ENCODE assay signal across 15 cellular contexts in genomic region chr6:95636552-95637376, GRCh38. TPM values are rescaled to one million over a fixed set of nuclear protein-coding genes. Genes with fewer than 3 reads are reported as not detected.
A peak's percentile ranks its signal among the peaks of the same experiment; 100 is the strongest.
DNase-seq lines count a peak whose midpoint lies in the region; ATAC-seq, FAIRE-seq and TF ChIP-seq lines count a peak whose summit lies in the region.
"Had no signal": no experiment of that assay in that cellular context is flagged by ENCODE, and none has a peak within 500 bp of the region (broad histone marks: within the 10 kb centered on the region; RNA-seq: fewer than 3 reads in every experiment).

No MANE protein-coding gene starts in this region.

- no peaks in the 10 kb centered on the region for H3K9me3 ChIP-seq in BE2C
- H3K9me3 ChIP-seq in GM12878 (replicated peaks; ENCODE audit: control insufficient read depth, insufficient read depth, low read length) = no peaks in the 10 kb centered on the region
- H3K9me3 ChIP-seq in HepG2 (ENCODE audit: low read length) = no peaks in the 10 kb centered on the region

- no peak for FAIRE-seq in GM12878 (lab: Jason Lieb, UNC)
- no peak for FAIRE-seq in HepG2 (lab: Jason Lieb, UNC)

- no peak for TF ChIP-seq EP300 in GM12878 (IDR thresholded peaks at IDR 0.05; ENCODE audit: borderline replicate concordance in 1 of 2, control insufficient read depth in 1 of 2, low read depth in 2 of 2, low read length in 2 of 2)
- TF ChIP-seq EP300 in HepG2 (IDR thresholded peaks at IDR 0.05; ENCODE audit: low read depth in 2 of 2, low read length in 2 of 2) = no peak
- TF ChIP-seq EP300 in HepG2 (CRISPR knock-in tag; IDR thresholded peaks at IDR 0.05; ENCODE audit: borderline replicate concordance) = no peak

- in situ Hi-C loops in GM12878 (cut with MboI) = no loop called here
- in situ Hi-C loops in HepG2 (cut with HindIII; ENCODE audit: extremely low pct_ligation_motif_present, low pct_unique_long_range_greater_than_20kb) = no loop called here

- H2AFZ ChIP-seq in GM12878 (ENCODE audit: control insufficient read depth, low read depth, low read length) = no peak overlapping the region
- H2AFZ ChIP-seq in HepG2 (ENCODE audit: low read length) = no peak overlapping the region

- TF ChIP-seq RAD21 in GM12878 (IDR thresholded peaks at IDR 0.05; ENCODE audit: insufficient read depth, low read depth, low read length) (no peak), HepG2 (CRISPR knock-in tag; IDR thresholded peaks at IDR 0.05) (no peak)

- H3K79me2 ChIP-seq in GM12878 (ENCODE audit: control insufficient read depth, insufficient read depth, low read length) (no peaks in the 10 kb centered on the region), HepG2 (ENCODE audit: insufficient read depth, low read length) (no peaks in the 10 kb centered on the region)

- ATAC-seq in GM12878 (peak; percentile 31), HepG2 (peak; percentile 77), GM18519 (IDR thresholded peaks at IDR 0.05; ENCODE audit: low FRiP score, unreplicated experiment) (no peak)
- peak; percentile 23 for ATAC-seq in stimulated activated naive CD8-positive, alpha-beta T cell treated with anti-CD3 and anti-CD28 coated beads, Interleukin-15, Interleukin-2, amounts not matched to agents 100 U/mL and 50 U/mL, for 24 hours
- ATAC-seq: HCT116 had no signal

- H4K20me1 ChIP-seq in GM12878 (ENCODE audit: control insufficient read depth, insufficient read depth) (no peaks in the 10 kb centered on the region), HepG2 (ENCODE audit: insufficient read depth, low read length) (no peaks in the 10 kb centered on the region)

- CTCF ChIA-PET in GM12878 (lab: Yijun Ruan, JAX) = no interaction called here
- CTCF ChIA-PET in HepG2 (lab: Yijun Ruan, JAX; ENCODE audit: low intra/inter-chr PET ratio, low total read pairs) = no interaction called here
- CTCF ChIA-PET in RWPE1 (lab: Yijun Ruan, JAX) = interaction anchor here (0.5 to 1.2 kb wide), 2 partner anchors 13 to 341 kb away, joined by 3 read pairs; no protein-coding TSS in a partner anchor

- intact Hi-C loops in GM12878 (cut with micrococcal nuclease; ENCODE audit: unreplicated experiment) = no loop called here
- intact Hi-C loops in HepG2 (cut with micrococcal nuclease; ENCODE audit: unreplicated experiment) = no loop called here

- H3K27ac ChIP-seq in GM12878 (ENCODE audit: control insufficient read depth, insufficient read depth) (no peak overlapping the region), HepG2 (ENCODE audit: extremely low read length, insufficient read depth, low read length) (no peak overlapping the region), RWPE1 (no peak overlapping the region)

- SMC1A ChIA-PET in GM12878 (lab: Charles Lee; ENCODE audit: uncharacterized antibody, unreplicated experiment) = no interaction called here

- RAD21 ChIA-PET in GM12878 (lab: Charles Lee; ENCODE audit: unreplicated experiment) = no interaction called here

- peak; percentile 19 for DNase-seq in BE2C
- no peak for DNase-seq in GM12878 (ENCODE audit: low read depth, low spot score)
- DNase-seq in HepG2 (ENCODE audit: low spot score) = no peak
- DNase-seq in stimulated activated naive CD8-positive, alpha-beta T cell treated with anti-CD3 and anti-CD28 coated beads, Interleukin-15, Interleukin-2, amounts not matched to agents 100 U/mL and 50 U/mL, for 24 hours = no peak
- DNase-seq in RWPE1 (ENCODE audit: low spot score) = no peak
- no peak for DNase-seq in GF-D8 (lab: John Stamatoyannopoulos, UW)
- DNase-seq: AML-193, COR-L47, Kasumi-1, NCI-H1105 treated with DMSO at 0.1 percent for 48 hours, NCI-H1930, NCI-H2171 treated with DMSO at 0.1 percent for 48 hours, NCI-H82 had no signal

- H3K9ac ChIP-seq in GM12878 (ENCODE audit: control insufficient read depth, insufficient read depth, low read length) (no peak overlapping the region), HepG2 (ENCODE audit: insufficient read depth, low read depth, low read length) (no peak overlapping the region)

- WGBS in GM12878 (ENCODE audit: insufficient coverage, insufficient replicate concordance, low lambda C conversion rate, missing lambda C conversion rate) = 44% methylated on average over 22 of the region's 22 CpGs
- 52% methylated on average over 10 of the region's 22 CpGs for WGBS in HepG2 (ENCODE audit: low lambda C conversion rate)

- H3K27me3 ChIP-seq in BE2C (peaks cover 4% of the 10 kb centered on the region; the same call in 1 of the 2 replicates), GM12878 (replicated peaks in 1 of 2; ENCODE audit: control insufficient read depth in 2 of 2, insufficient read depth in 2 of 2, low read length in 1 of 2) (no peaks in the 10 kb centered on the region), HepG2 (ENCODE audit: control insufficient read depth in 1 of 2, insufficient read depth in 2 of 2, low read length in 2 of 2) (no peaks in the 10 kb centered on the region)

- no peak for TF ChIP-seq POLR2A in GM12878 (IDR thresholded peaks at IDR 0.05; ENCODE audit: low read depth, low read length)
- TF ChIP-seq POLR2A in HepG2 (IDR thresholded peaks at IDR 0.05; ENCODE audit: insufficient read depth in 1 of 2, low read depth in 2 of 2, low read length in 2 of 2) = no peak

- H3K4me2 ChIP-seq in GM12878 (ENCODE audit: control insufficient read depth, insufficient read depth) (no peak overlapping the region), HepG2 (ENCODE audit: low read depth, low read length) (peak overlapping the region; percentile 11; the same call in 1 of the 2 replicates)

- no TSS peak for BruUV-seq in GM12878 (replicated peaks; lab: Mats Ljungman, UMichigan)
- no TSS peak for BruUV-seq in HepG2 (replicated peaks; lab: Mats Ljungman, UMichigan)

- no peak overlapping the region for H3K4me3 ChIP-seq in BE2C (ENCODE audit: low read depth, low read length)
- no peak overlapping the region for H3K4me3 ChIP-seq in GM12878
- H3K4me3 ChIP-seq in HepG2 (replicated peaks in 1 of 3; ENCODE audit: insufficient read depth in 1 of 3, low read depth in 2 of 3, low read length in 3 of 3) = no peak overlapping the region

- H3K4me1 ChIP-seq in BE2C = no peaks in the 10 kb centered on the region
- no peaks in the 10 kb centered on the region for H3K4me1 ChIP-seq in GM12878 (ENCODE audit: control insufficient read depth, insufficient read depth, low read length)
- no peaks in the 10 kb centered on the region for H3K4me1 ChIP-seq in HepG2 (ENCODE audit: insufficient read depth, low read length)

- POLR2A ChIA-PET in GM12878 (lab: Charles Lee) = no interaction called here
- POLR2A ChIA-PET in HepG2 (lab: Yijun Ruan, JAX) = no interaction called here
- POLR2A ChIA-PET in RWPE1 (lab: Yijun Ruan, JAX; ENCODE audit: low non-redundant PET) = no interaction called here

- H3K36me3 ChIP-seq in BE2C (no peaks in the 10 kb centered on the region), GM12878 (ENCODE audit: control insufficient read depth in 2 of 2, insufficient read depth in 2 of 2, low read length in 1 of 2) (no peaks in the 10 kb centered on the region), HepG2 (replicated peaks in 1 of 2; ENCODE audit: control insufficient read depth in 1 of 2, insufficient read depth in 2 of 2, low read length in 2 of 2) (no peaks in the 10 kb centered on the region)

- TF ChIP-seq CTCF in BE2C (IDR thresholded peaks at IDR 0.05; ENCODE audit: low read depth, low read length) = no peak
- TF ChIP-seq CTCF in GM12878 (IDR thresholded peaks at IDR 0.05 in 2 of 3, conservative IDR thresholded peaks at IDR 0.05 in 1 of 3; ENCODE audit: control insufficient read depth in 2 of 3, extremely low read depth in 1 of 3, insufficient read depth in 1 of 3, low read depth in 3 of 3, low read length in 3 of 3) = no peak
- TF ChIP-seq CTCF in HepG2 (CRISPR knock-in tag; IDR thresholded peaks at IDR 0.05) = no peak
- TF ChIP-seq CTCF in RWPE1 (conservative IDR thresholded peaks at IDR 0.05; ENCODE audit: low read depth) = no peak

RNA-seq across cellular contexts. Expression of gene MANEA, which starts 59.4 kb away (rescaled TPM):
- 4.9 TPM for polyA plus RNA-seq in BE2C (2012; ENCODE audit: insufficient read depth, insufficient read length, low read depth)
- 31.8 and 36.2 TPM in 2 replicates for total RNA-seq in GM12878 (2013; cell fraction: nucleolus; rRNA removed)
- total RNA-seq in GM12878 (2014; rRNA removed) = 9.4 and 13.0 TPM in 2 replicates
- total RNA-seq in GM12878 (2014; rRNA removed; fragmentation: Illumina TruSeq; extraction: Trizol) = 13.3 and 14.9 TPM in 2 replicates
- total RNA-seq in GM12878 (2021) = 11.8 and 13.3 TPM in 2 replicates
- polyA plus RNA-seq in GM12878 (2011; ENCODE audit: low read depth) = 2.8 TPM
- 16.4 and 25.8 TPM in 2 replicates for polyA plus RNA-seq in GM12878 (2011; rRNA removed)
- polyA plus RNA-seq in GM12878 (2011; cell fraction: cytosol; rRNA removed) = 4.2 and 4.7 TPM in 2 replicates
- 5.8 and 7.3 TPM in 2 replicates for polyA plus RNA-seq in GM12878 (2011; cell fraction: nucleus; rRNA removed)
- 5.5 and 9.5 TPM in 2 replicates for polyA plus RNA-seq in GM12878 (2012)
- polyA plus RNA-seq in GM12878 (2014; fragmentation: Illumina TruSeq; extraction: Trizol) = 11.6 and 14.2 TPM in 2 replicates
- polyA plus RNA-seq in GM12878 (2014; fragmentation: Nextera tagmentation; extraction: Ambion mirVana) = 1 to 10 TPM; 5.8 to 6.4 TPM
- 5.6 and 6.9 TPM in 2 replicates for polyA plus RNA-seq in GM12878 (2014; rRNA removed)
- 10 to 100 TPM; 17.8 to 19.5 TPM for polyA plus RNA-seq in GM12878 (2016; fragmentation: Nextera tagmentation; extraction: Ambion mirVana)
- 6.7 and 12.0 TPM in 2 replicates for polyA minus RNA-seq in GM12878 (2011; rRNA and poly(A)+ RNA removed)
- polyA minus RNA-seq in GM12878 (2011; cell fraction: cytosol; rRNA and poly(A)+ RNA removed) = 3.6 TPM in 2 replicates
- polyA minus RNA-seq in GM12878 (2011; cell fraction: nucleus; rRNA and poly(A)+ RNA removed) = 5.8 and 9.7 TPM in 2 replicates
- total RNA-seq in HepG2 (2016; rRNA removed; fragmentation: Illumina TruSeq; extraction: Trizol) = 7.6 and 10.9 TPM in 2 replicates
- total RNA-seq in HepG2 (2016; cell fraction: cytosol; rRNA removed; fragmentation: Illumina TruSeq; extraction: Trizol; ENCODE audit: low read depth) = 0.79 and 1.2 TPM in 2 replicates
- total RNA-seq in HepG2 (2016; cell fraction: insoluble cytoplasmic fraction; rRNA removed; fragmentation: Illumina TruSeq; extraction: Trizol) = 8.5 and 11.1 TPM in 2 replicates
- 2.2 and 2.7 TPM in 2 replicates for total RNA-seq in HepG2 (2016; cell fraction: membrane; rRNA removed; fragmentation: Illumina TruSeq; extraction: Trizol)
- 14.0 and 15.6 TPM in 2 replicates for total RNA-seq in HepG2 (2016; cell fraction: nucleus; rRNA removed; fragmentation: Illumina TruSeq; extraction: Trizol)
- polyA plus RNA-seq in HepG2 (2011; rRNA removed) = 6.8 and 10.0 TPM in 2 replicates
- polyA plus RNA-seq in HepG2 (2011; cell fraction: cytosol; rRNA removed) = 2.6 and 5.5 TPM in 2 replicates
- polyA plus RNA-seq in HepG2 (2011; cell fraction: nucleus; rRNA removed) = 2.2 and 3.1 TPM in 2 replicates
- polyA plus RNA-seq in HepG2 (2012) = 7.8 and 8.4 TPM in 2 replicates
- polyA plus RNA-seq in HepG2 (2016; cell fraction: cytosol; fragmentation: Illumina TruSeq; extraction: Trizol; ENCODE audit: low read depth) = 0.42 and 0.72 TPM in 2 replicates
- polyA plus RNA-seq in HepG2 (2016; cell fraction: insoluble cytoplasmic fraction; fragmentation: Illumina TruSeq; extraction: Trizol; ENCODE audit: low read depth) = 7.9 and 10.1 TPM in 2 replicates
- 1.3 and 1.6 TPM in 2 replicates for polyA plus RNA-seq in HepG2 (2016; cell fraction: membrane; fragmentation: Illumina TruSeq; extraction: Trizol; ENCODE audit: low read depth)
- 14.3 and 16.2 TPM in 2 replicates for polyA plus RNA-seq in HepG2 (2016; cell fraction: nucleus; fragmentation: Illumina TruSeq; extraction: Trizol; ENCODE audit: insufficient read depth, low read depth)
- polyA minus RNA-seq in HepG2 (2011; rRNA and poly(A)+ RNA removed; ENCODE audit: low replicate concordance) = 2.4 and 2.5 TPM in 2 replicates
- polyA minus RNA-seq in HepG2 (2011; cell fraction: cytosol; rRNA and poly(A)+ RNA removed) = 7.2 and 9.4 TPM in 2 replicates
- 11.8 and 12.4 TPM in 2 replicates for polyA minus RNA-seq in HepG2 (2011; cell fraction: nucleus; rRNA and poly(A)+ RNA removed)
